Comparison of ENCODE assay signal across 10 cellular contexts in the genomic region with DNA sequence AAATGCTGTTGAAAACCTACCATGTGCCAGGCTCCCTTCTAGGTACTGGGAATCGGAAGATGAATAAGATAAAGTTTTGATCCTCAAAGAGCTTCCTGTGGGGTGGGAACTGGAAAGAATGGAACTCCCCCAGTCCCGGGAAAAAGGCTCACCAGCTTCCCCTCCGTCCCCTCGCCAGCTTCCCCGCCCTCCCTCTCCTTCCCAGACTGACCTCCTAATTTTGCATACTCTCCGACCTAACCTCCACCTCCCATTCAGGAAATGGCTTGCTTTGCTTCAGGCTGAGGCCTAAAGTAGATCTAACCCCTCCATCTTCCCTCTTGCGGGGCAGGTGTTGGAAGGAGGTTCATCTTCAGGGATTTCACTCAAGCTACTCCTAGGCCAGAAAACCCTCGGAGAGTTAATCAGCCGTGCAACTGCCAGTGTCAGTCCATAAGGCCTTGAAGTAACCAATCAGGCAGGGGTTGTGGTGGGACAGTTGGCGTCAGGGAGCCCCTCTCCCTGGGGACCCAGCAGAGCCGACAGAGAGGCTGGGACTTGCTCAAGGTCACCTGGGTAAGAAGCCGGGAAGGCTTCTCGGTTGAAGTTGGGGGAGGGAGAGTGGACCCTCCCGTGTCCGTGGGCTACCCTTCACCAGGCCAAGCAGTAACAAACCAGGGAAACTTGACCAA. TPM values are rescaled to one million over a fixed set of nuclear protein-coding genes. Genes with fewer than 3 reads are reported as not detected.
"Had no signal": no experiment of that assay in that cellular context is flagged by ENCODE, and none has a peak within 500 bp of the region (broad histone marks: within the 10 kb centered on the region; RNA-seq: fewer than 3 reads in every experiment).

No MANE protein-coding gene starts in this region.

RNA-seq across cellular contexts. Expression of gene CELA3A, which starts 2.7 kb away (rescaled TPM):
- total RNA-seq: activated CD8-positive, alpha-beta memory T cell treated with anti-CD3 and anti-CD28 coated beads for 36 hours; activated CD8-positive, alpha-beta T cell treated with anti-CD3 and anti-CD28 coated beads for 36 hours; activated naive CD8-positive, alpha-beta T cell treated with anti-CD3 and anti-CD28 coated beads for 36 hours; activated T-cell treated with anti-CD3 and anti-CD28 coated beads, Interleukin-2, amount 50 U/mL, for 72 hours; activated T-helper 17 cell treated with anti-CD3 and anti-CD28 coated beads, Interleukin-2, amount 50 U/mL, for 72 hours; cardiac muscle cell; MCF 10A; Peyer's patch; SK-MEL-5; T-helper 17 cell had no signal
- polyA plus RNA-seq: cardiac muscle cell had no signal

RNA-seq across cellular contexts. Expression of gene CELA3B, which starts 21.9 kb away (rescaled TPM):
- total RNA-seq: activated CD8-positive, alpha-beta memory T cell treated with anti-CD3 and anti-CD28 coated beads for 36 hours; activated CD8-positive, alpha-beta T cell treated with anti-CD3 and anti-CD28 coated beads for 36 hours; activated naive CD8-positive, alpha-beta T cell treated with anti-CD3 and anti-CD28 coated beads for 36 hours; activated T-cell treated with anti-CD3 and anti-CD28 coated beads, Interleukin-2, amount 50 U/mL, for 72 hours; activated T-helper 17 cell treated with anti-CD3 and anti-CD28 coated beads, Interleukin-2, amount 50 U/mL, for 72 hours; cardiac muscle cell; MCF 10A; Peyer's patch; SK-MEL-5; T-helper 17 cell had no signal
- polyA plus RNA-seq: cardiac muscle cell had no signal
